Comparison of ENCODE assay signal across 8 cellular contexts in the genomic region with DNA sequence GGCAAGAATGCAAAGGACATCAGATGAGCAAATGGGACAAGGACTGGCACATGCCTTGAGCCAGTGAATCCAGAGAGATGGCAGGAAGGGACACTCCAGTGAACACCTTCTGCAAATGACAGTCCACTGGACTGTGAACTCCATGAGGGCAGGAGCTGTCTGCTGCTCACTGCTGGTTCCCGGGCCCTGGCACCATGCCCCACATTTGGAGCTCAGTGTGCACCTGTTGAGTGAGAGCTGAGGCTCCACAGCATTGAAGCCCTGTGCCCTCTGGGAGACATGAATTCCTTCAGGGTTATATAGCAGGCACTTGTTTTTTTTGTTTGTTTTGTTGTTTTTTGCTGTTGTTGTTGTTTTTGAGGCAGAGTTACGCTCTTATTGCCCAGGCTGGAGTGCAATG. TPM values are rescaled to one million over a fixed set of nuclear protein-coding genes. Genes with fewer than 3 reads are reported as not detected.
"Had no signal": no experiment of that assay in that cellular context is flagged by ENCODE, and none has a peak within 500 bp of the region (broad histone marks: within the 10 kb centered on the region; RNA-seq: fewer than 3 reads in every experiment).

No MANE protein-coding gene starts in this region.

- DNase-seq: GM23248, GOT3, H7, HCEC 1CT, HFFc6 had no signal

- ATAC-seq: HepG2 had no signal

- H3K4me3 ChIP-seq: GM23248 had no signal

- FAIRE-seq: HepG2 had no signal

- H3K27ac ChIP-seq: GM23248, HL-60 had no signal

- H3K9ac ChIP-seq: GM23248 had no signal

RNA-seq across cellular contexts. Expression of a gene that starts 13.1 kb away (rescaled TPM):
- total RNA-seq: HFFc6 had no signal
- polyA plus RNA-seq: GM23248, IgD-negative memory B cell had no signal
